In the genomic region with DNA sequence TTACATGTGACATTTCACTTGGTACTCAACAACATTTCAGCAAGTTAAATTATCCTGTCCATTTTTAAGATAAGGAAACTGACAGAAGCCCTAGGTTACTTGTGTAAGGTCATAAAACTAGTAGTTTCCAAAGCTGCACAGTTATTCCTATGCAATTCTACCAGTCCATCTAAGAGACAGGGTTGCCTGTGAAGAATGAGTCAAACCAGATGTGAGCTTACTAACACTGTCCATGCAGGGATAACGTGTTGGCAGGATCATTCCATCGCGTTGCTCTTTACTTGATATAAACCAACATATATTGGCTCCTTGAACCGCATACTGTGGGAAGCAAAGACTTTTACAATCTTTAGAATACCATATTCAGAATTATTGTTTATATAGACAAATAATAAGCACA, we compare ENCODE assay signal across 14 cellular contexts.
DNase-seq lines count a peak whose midpoint lies in the region; ATAC-seq, FAIRE-seq and TF ChIP-seq lines count a peak whose summit lies in the region.
"Had no signal": no experiment of that assay in that cellular context is flagged by ENCODE, and none has a peak within 500 bp of the region (broad histone marks: within the 10 kb centered on the region; RNA-seq: fewer than 3 reads in every experiment).

No MANE protein-coding gene starts in this region.

- H3K9me3 Mint-ChIP-seq in activated T-cell treated with anti-CD3 and anti-CD28 coated beads, Interleukin-2, amount 50 U/mL, for 4 hours, result no peaks in the 10 kb centered on the region
- H3K9me3 Mint-ChIP-seq: effector memory CD8-positive, alpha-beta T cell had no signal

- peak; percentile 71 for FAIRE-seq in urothelium cell line (lab: Jason Lieb, UNC)

- no peaks in the 10 kb centered on the region for H3K36me3 ChIP-seq in left ventricle myocardium inferior

- H3K4me1 ChIP-seq in left ventricle myocardium inferior, result peaks cover 25% of the 10 kb centered on the region

- no peaks in the 10 kb centered on the region for H3K27me3 Mint-ChIP-seq in activated T-cell treated with anti-CD3 and anti-CD28 coated beads, Interleukin-2, amount 50 U/mL, for 4 hours (ENCODE audit: low read depth)
- H3K27me3 Mint-ChIP-seq: effector memory CD8-positive, alpha-beta T cell; naive B cell had no signal

- no peak overlapping the region for H3K27ac ChIP-seq in left ventricle myocardium inferior (replicated peaks)

- TF ChIP-seq CTCF in left ventricle myocardium inferior (IDR thresholded peaks at IDR 0.05; ENCODE audit: borderline replicate concordance), result no peak

- no peaks in the 10 kb centered on the region for H3K4me1 Mint-ChIP-seq in activated T-cell treated with anti-CD3 and anti-CD28 coated beads, Interleukin-2, amount 50 U/mL, for 4 hours (ENCODE audit: low read depth)
- H3K4me1 Mint-ChIP-seq: naive B cell; stimulated activated effector memory CD8-positive, alpha-beta T cell treated with anti-CD3 and anti-CD28 coated beads, Interleukin-12 subunit alpha, Interleukin-12 subunit beta, amount 100 ng/mL, for 72 hours had no signal

- H3K36me3 Mint-ChIP-seq in activated T-cell treated with anti-CD3 and anti-CD28 coated beads, Interleukin-2, amount 50 U/mL, for 4 hours (ENCODE audit: insufficient read depth), result no peaks in the 10 kb centered on the region
- H3K36me3 Mint-ChIP-seq: naive B cell; stimulated activated effector memory CD8-positive, alpha-beta T cell treated with anti-CD3 and anti-CD28 coated beads, Interleukin-12 subunit alpha, Interleukin-12 subunit beta, amount 100 ng/mL, for 72 hours had no signal

- DNase-seq in Right ventricle myocardium superior (no peak), left ventricle myocardium inferior (no peak), amniotic epithelial cell (ENCODE audit: low read depth) (peak; percentile 84), left ventricle myocardium superior (no peak), urothelium cell line (ENCODE audit: low spot score) (no peak)
- DNase-seq in activated T-cell treated with anti-CD3 and anti-CD28 coated beads, Interleukin-2, amount 50 U/mL, for 4 hours, result no peak
- DNase-seq: activated CD4-positive, alpha-beta T cell treated with anti-CD3 and anti-CD28 coated beads, Interleukin-2, amount 50 U/mL, for 1 hour; activated naive CD4-positive, alpha-beta T cell treated with anti-CD3 and anti-CD28 coated beads, Interleukin-2, amount 50 U/mL, for 16 hours; effector memory CD8-positive, alpha-beta T cell; MM.1S; naive B cell had no signal

- no peaks in the 10 kb centered on the region for H3K9me3 ChIP-seq in left ventricle myocardium inferior (replicated peaks)

- H3K4me3 ChIP-seq in left ventricle myocardium inferior, result no peak overlapping the region

- ATAC-seq in Right ventricle myocardium superior (ENCODE audit: poor library complexity) (peak; percentile 57), left ventricle myocardium superior (peak; percentile 69), GM19397 (IDR thresholded peaks at IDR 0.05; ENCODE audit: unreplicated experiment) (no peak), HG03139 (IDR thresholded peaks at IDR 0.05; ENCODE audit: unreplicated experiment) (no peak)
- no peak for ATAC-seq in activated T-cell treated with anti-CD3 and anti-CD28 coated beads, Interleukin-2, amount 50 U/mL, for 4 hours
- ATAC-seq: effector memory CD8-positive, alpha-beta T cell; stimulated activated effector memory CD8-positive, alpha-beta T cell treated with anti-CD3 and anti-CD28 coated beads, Interleukin-12 subunit alpha, Interleukin-12 subunit beta, amount 100 ng/mL, for 72 hours had no signal

- H3K4me3 Mint-ChIP-seq in activated T-cell treated with anti-CD3 and anti-CD28 coated beads, Interleukin-2, amount 50 U/mL, for 4 hours, result no peak overlapping the region
- H3K4me3 Mint-ChIP-seq: effector memory CD8-positive, alpha-beta T cell; naive B cell; stimulated activated effector memory CD8-positive, alpha-beta T cell treated with anti-CD3 and anti-CD28 coated beads, Interleukin-12 subunit alpha, Interleukin-12 subunit beta, amount 100 ng/mL, for 72 hours had no signal

- intact Hi-C loops in Right ventricle myocardium superior (cut with DNase I) (no loop called here), left ventricle myocardium inferior (cut with micrococcal nuclease) (no loop called here), left ventricle myocardium superior (cut with micrococcal nuclease) (no loop called here)

- no peaks in the 10 kb centered on the region for H3K27me3 ChIP-seq in left ventricle myocardium inferior (ENCODE audit: low read depth)

Comparison
In these comparisons a context has a peak if more than half of its experiments do, and no peak if none do; other contexts are left out.
1. ATAC-seq: peak in Right ventricle myocardium superior (single experiment) and left ventricle myocardium superior (single experiment); none in GM19397 (single experiment), HG03139 (single experiment) and activated T-cell treated with anti-CD3 and anti-CD28 coated beads, Interleukin-2, amount 50 U/mL, for 4 hours (0 of 2).